Comparison of ENCODE assay signal across 8 cellular contexts in the genomic region with DNA sequence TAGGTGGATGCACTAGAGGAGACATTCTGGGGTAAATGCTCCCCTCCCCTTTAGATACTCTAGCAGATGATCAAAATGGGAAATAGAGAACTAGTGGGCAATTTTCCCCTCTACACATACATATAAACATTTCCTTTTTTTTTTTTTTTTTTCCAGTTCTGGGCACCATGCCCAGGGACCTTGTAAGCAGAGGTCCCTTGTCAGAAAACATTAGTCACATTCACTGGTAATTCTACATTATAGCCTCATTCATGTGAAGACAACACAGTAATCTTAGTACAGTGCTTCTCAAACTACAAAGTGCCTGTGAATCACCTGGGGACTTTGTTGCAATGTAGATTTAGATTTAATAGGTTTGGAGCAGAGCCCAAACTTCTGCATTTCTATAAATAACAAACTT.
DNase-seq lines count a peak whose midpoint lies in the region; TF ChIP-seq lines count a peak whose summit lies in the region.
"Had no signal": no experiment of that assay in that cellular context is flagged by ENCODE, and none has a peak within 500 bp of the region (broad histone marks: within the 10 kb centered on the region; RNA-seq: fewer than 3 reads in every experiment).

No MANE protein-coding gene starts in this region.

- no peak for TF ChIP-seq CTCF in testis (IDR thresholded peaks at IDR 0.05)

- H3K4me3 ChIP-seq in testis = no peak overlapping the region

- no peak for TF ChIP-seq POLR2A in testis (IDR thresholded peaks at IDR 0.05)

- no peaks in the 10 kb centered on the region for H3K4me1 ChIP-seq in testis

- H3K9me3 ChIP-seq in testis = no peaks in the 10 kb centered on the region

- no peaks in the 10 kb centered on the region for H3K27me3 ChIP-seq in testis

- intact Hi-C loops in testis (cut with DNase I; ENCODE audit: low total_unique reads) = no loop called here

- H3K27ac ChIP-seq in testis = no peak overlapping the region

- no peaks in the 10 kb centered on the region for H3K36me3 ChIP-seq in testis (ENCODE audit: low read depth, missing control alignments)

- DNase-seq in ELR (ENCODE audit: low read depth) (peak; percentile 69), NCI-H1105 (lab: John Stamatoyannopoulos, UW) (peak; percentile 53), cerebellum (ENCODE audit: low spot score) (peak; percentile 34), non-pigmented ciliary epithelial cell (ENCODE audit: low read depth) (peak; percentile 31), testis (no peak), NCI-H2107 (lab: John Stamatoyannopoulos, UW) (no peak), activated gamma-delta T cell treated with Interleukin-2 at 50 U/mL for 16 hours (no peak)
- DNase-seq: activated naive CD4-positive, alpha-beta T cell treated with Interleukin-2 at 50 U/mL for 16 hours had no signal

Comparison
In these comparisons a context has a peak if more than half of its experiments do, and no peak if none do; other contexts are left out.
1. DNase-seq: peak in ELR (single experiment), NCI-H1105 (single experiment), cerebellum (single experiment) and non-pigmented ciliary epithelial cell (single experiment); none in testis (single experiment), NCI-H2107 (single experiment) and activated gamma-delta T cell treated with Interleukin-2 at 50 U/mL for 16 hours (single experiment).